In the genomic region with DNA sequence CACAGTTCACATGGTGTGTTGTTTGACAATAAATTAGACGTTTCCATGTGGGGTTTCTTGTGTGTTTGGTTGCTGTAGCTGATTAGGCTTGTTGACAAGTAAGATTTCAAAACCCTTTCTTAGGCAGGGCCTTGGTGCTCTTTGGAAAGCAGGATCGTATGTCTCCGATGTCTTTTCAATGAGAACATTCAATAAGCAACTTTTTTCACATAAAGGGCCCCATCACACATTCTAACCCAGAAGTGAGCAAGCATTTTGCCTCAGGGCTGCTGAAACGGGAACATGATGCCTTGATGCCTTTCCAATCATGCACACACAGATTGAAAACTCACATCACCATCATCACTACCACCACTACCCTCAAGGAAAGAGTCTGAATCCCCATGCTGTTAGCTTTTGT, we compare ENCODE assay signal across 16 cellular contexts. TPM values are rescaled to one million over a fixed set of nuclear protein-coding genes. Genes with fewer than 3 reads are reported as not detected.
A peak's percentile ranks its signal among the peaks of the same experiment; 100 is the strongest.
DNase-seq lines count a peak whose midpoint lies in the region; TF ChIP-seq lines count a peak whose summit lies in the region.
"Had no signal": no experiment of that assay in that cellular context is flagged by ENCODE, and none has a peak within 500 bp of the region (broad histone marks: within the 10 kb centered on the region; RNA-seq: fewer than 3 reads in every experiment).

No MANE protein-coding gene starts in this region.

- H3K36me3 ChIP-seq in colonic mucosa = no peaks in the 10 kb centered on the region
- H3K36me3 ChIP-seq: BLaER1 had no signal

- H3K27me3 ChIP-seq in colonic mucosa = no peaks in the 10 kb centered on the region
- H3K27me3 ChIP-seq: BLaER1 had no signal

- intact Hi-C loops in colonic mucosa (cut with DNase I) = no loop called here

- H3K4me3 ChIP-seq in colonic mucosa (no peak overlapping the region), foreskin fibroblast (ENCODE audit: low read depth in 1 of 2, low read length in 2 of 2) (no peak overlapping the region)
- H3K4me3 ChIP-seq: BLaER1 had no signal

- TF ChIP-seq CTCF in colonic mucosa (IDR thresholded peaks at IDR 0.05) (no peak), foreskin fibroblast (IDR thresholded peaks at IDR 0.05; ENCODE audit: low read depth, low read length) (no peak), RWPE1 (conservative IDR thresholded peaks at IDR 0.05; ENCODE audit: low read depth) (no peak), GM10248 (IDR thresholded peaks at IDR 0.05; ENCODE audit: control extremely low read depth, extremely low read depth, low read depth, missing control alignments) (no peak)

- CTCF ChIA-PET in RWPE1 (lab: Yijun Ruan, JAX) = no interaction called here
- CTCF ChIA-PET in GM10248 (lab: Yijun Ruan, JAX) = interaction anchor here (0.8 to 1.2 kb wide), 4 partner anchors 11 to 171 kb away, joined by 3 to 4 read pairs (median 3); no protein-coding TSS in a partner anchor

- H3K9me3 ChIP-seq in colonic mucosa = no peaks in the 10 kb centered on the region
- H3K9me3 ChIP-seq: BLaER1, Caco-2 had no signal

- POLR2A ChIA-PET in RWPE1 (lab: Yijun Ruan, JAX; ENCODE audit: low non-redundant PET) (no interaction called here), GM10248 (lab: Yijun Ruan, JAX) (no interaction called here)

- no peaks in the 10 kb centered on the region for H3K4me1 ChIP-seq in colonic mucosa
- H3K4me1 ChIP-seq: Caco-2 had no signal

- H3K27ac ChIP-seq in colonic mucosa (no peak overlapping the region), RWPE1 (no peak overlapping the region)
- H3K27ac ChIP-seq: BLaER1 had no signal

- H3K9ac ChIP-seq in colonic mucosa (ENCODE audit: low read depth in 2 of 2, low read length in 2 of 2) = no peak overlapping the region
- H3K9ac ChIP-seq: BLaER1 had no signal

- DNase-seq in EL (peak; percentile 11), M059J (ENCODE audit: low read depth) (peak; percentile 38), colonic mucosa (peak; percentile 6), foreskin fibroblast (peak; percentile 50 to 76), RWPE1 (ENCODE audit: low spot score) (no peak), NCI-H82 (lab: John Stamatoyannopoulos, UW) (no peak), GM10248 (ENCODE audit: extremely low spot score) (no peak)
- DNase-seq: 8988T; AML-193; Caco-2; CD8-positive, alpha-beta memory T cell; HCEC 1CT; HFFc6; IMR-90 had no signal

RNA-seq across cellular contexts. Expression of gene LPAR3, which starts 33.1 kb away (rescaled TPM):
- total RNA-seq in M059J (2014; rRNA removed; shearing (Covaris generic)) = 2.6 and 3.6 TPM in 2 replicates
- 1 to 10 TPM; 2.3 to 3.6 TPM for total RNA-seq in colonic mucosa
- total RNA-seq: Caco-2, HT-29 had no signal

Comparison
In these comparisons a context has a peak if more than half of its experiments do, and no peak if none do; other contexts are left out.
1. DNase-seq: peak in EL (single experiment), M059J (single experiment), colonic mucosa (single experiment) and foreskin fibroblast (2 of 2); none in RWPE1 (single experiment), NCI-H82 (single experiment) and GM10248 (single experiment).